ENCODE assay signal across 11 cellular contexts in the genomic region with DNA sequence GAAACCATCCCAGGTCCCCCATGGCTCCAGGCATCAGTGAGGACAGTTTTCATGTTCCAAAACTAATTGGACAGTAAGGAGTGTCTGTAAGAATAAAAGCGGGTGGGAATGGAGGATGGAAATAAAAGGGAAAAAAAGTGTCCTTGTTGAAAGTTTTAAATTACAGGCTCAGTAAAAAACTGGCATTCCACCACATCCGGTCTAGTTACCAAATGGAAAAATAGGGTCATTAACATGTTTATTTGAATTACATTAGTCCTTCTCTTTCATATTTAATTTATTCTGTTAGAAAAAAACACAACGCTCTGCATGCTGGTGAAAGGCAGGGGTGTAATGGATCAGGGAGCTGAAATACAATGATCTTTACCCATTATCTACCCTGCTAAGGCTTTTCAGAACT.
DNase-seq lines count a peak whose midpoint lies in the region; ATAC-seq and TF ChIP-seq lines count a peak whose summit lies in the region.
"Had no signal": no experiment of that assay in that cellular context is flagged by ENCODE, and none has a peak within 500 bp of the region (broad histone marks: within the 10 kb centered on the region; RNA-seq: fewer than 3 reads in every experiment).

No MANE protein-coding gene starts in this region.

- H3K27me3 ChIP-seq in OCI-LY3 (ENCODE audit: low read depth, low read length): peaks cover 6% of the 10 kb centered on the region; the same call in 1 of the 2 replicates
- no peaks in the 10 kb centered on the region for H3K27me3 ChIP-seq in esophagus squamous epithelium
- H3K27me3 ChIP-seq: Peyer's patch had no signal

- H2AFZ ChIP-seq in OCI-LY3 (ENCODE audit: low read depth, low read length): no peak overlapping the region

- H3K27ac Mint-ChIP-seq in osteocyte (ENCODE audit: unreplicated experiment): peak overlapping the region; percentile 59

- intact Hi-C loops in esophagus squamous epithelium (cut with DNase I): no loop called here

- H3K4me1 Mint-ChIP-seq in osteocyte (ENCODE audit: unreplicated experiment): peaks cover 25% of the 10 kb centered on the region

- H3K27ac ChIP-seq in OCI-LY3 (ENCODE audit: low read length) (no peak overlapping the region), esophagus squamous epithelium (peak overlapping the region in 3 of 4 donors; percentile 8 to 59 (median 40))

- no peak overlapping the region for H3K4me3 Mint-ChIP-seq in osteocyte (ENCODE audit: unreplicated experiment)

- H3K36me3 ChIP-seq in OCI-LY3 (replicated peaks; ENCODE audit: low read depth, low read length): no peaks in the 10 kb centered on the region
- H3K36me3 ChIP-seq in esophagus squamous epithelium: no peaks in the 10 kb centered on the region
- H3K36me3 ChIP-seq: Peyer's patch had no signal

- TF ChIP-seq POLR2A in esophagus squamous epithelium (IDR thresholded peaks at IDR 0.05): no peak

- H3K27me3 Mint-ChIP-seq in osteocyte (ENCODE audit: unreplicated experiment): peaks cover 31% of the 10 kb centered on the region
- H3K27me3 Mint-ChIP-seq: activated T-cell treated with anti-CD3 and anti-CD28 coated beads, Interleukin-2, amount 50 U/mL, for 24 hours; IgD-negative memory B cell had no signal

- no peaks in the 10 kb centered on the region for H3K36me3 Mint-ChIP-seq in osteocyte (ENCODE audit: unreplicated experiment)

- H4K20me1 ChIP-seq in OCI-LY3 (ENCODE audit: insufficient read depth, low read length): no peaks in the 10 kb centered on the region

- no peaks in the 10 kb centered on the region for H3K9me3 Mint-ChIP-seq in osteocyte (ENCODE audit: unreplicated experiment)
- H3K9me3 Mint-ChIP-seq: activated T-cell treated with anti-CD3 and anti-CD28 coated beads, Interleukin-2, amount 50 U/mL, for 24 hours; IgD-negative memory B cell had no signal

- no peaks in the 10 kb centered on the region for H3K9me3 ChIP-seq in OCI-LY3 (ENCODE audit: insufficient read depth, low read length)
- H3K9me3 ChIP-seq in esophagus squamous epithelium: no peaks in the 10 kb centered on the region
- H3K9me3 ChIP-seq: Peyer's patch had no signal

- no peak for TF ChIP-seq CTCF in OCI-LY3 (IDR thresholded peaks at IDR 0.05; ENCODE audit: low read depth, low read length)
- no peak for TF ChIP-seq CTCF in esophagus squamous epithelium (IDR thresholded peaks at IDR 0.05)
- TF ChIP-seq CTCF in osteocyte (IDR thresholded peaks at IDR 0.05): no peak

- H3K79me2 ChIP-seq in OCI-LY3 (ENCODE audit: low read length): no peaks in the 10 kb centered on the region

- H3K4me3 ChIP-seq in OCI-LY3 (ENCODE audit: low read length): no peak overlapping the region
- no peak overlapping the region for H3K4me3 ChIP-seq in esophagus squamous epithelium
- H3K4me3 ChIP-seq: Peyer's patch had no signal

- H3K4me1 ChIP-seq in OCI-LY3 (ENCODE audit: low read length): peaks cover 40% of the 10 kb centered on the region
- H3K4me1 ChIP-seq in esophagus squamous epithelium: peaks cover 0 to 14% (median 12%) of the 10 kb centered on the region in 3 donors

- peak overlapping the region; percentile 47; the same call in 1 of the 2 replicates for H3K4me2 ChIP-seq in OCI-LY3 (ENCODE audit: low read length)

- no peak overlapping the region for H3K9ac ChIP-seq in OCI-LY3 (ENCODE audit: low read length)

- ATAC-seq in left lobe of liver (no peak), GM19463 (IDR thresholded peaks at IDR 0.05; ENCODE audit: unreplicated experiment) (no peak)

- peak; percentile 14 for DNase-seq in AG20443 (ENCODE audit: low spot score)
- no peak for DNase-seq in esophagus squamous epithelium (lab: John Stamatoyannopoulos, UW)
- no peak for DNase-seq in osteocyte (ENCODE audit: extremely low spot score, unreplicated experiment)
- DNase-seq in left lobe of liver (ENCODE audit: low spot score): no peak
- no peak for DNase-seq in NCI-H1092 treated with DMSO at 0.1 percent for 48 hours (lab: John Stamatoyannopoulos, UW)
- no peak for DNase-seq in NCI-H2107 treated with DMSO at 0.1 percent for 48 hours (lab: John Stamatoyannopoulos, UW; ENCODE audit: unreplicated experiment)
- DNase-seq: activated T-cell treated with anti-CD3 and anti-CD28 coated beads, Interleukin-2, amount 50 U/mL, for 24 hours; Peyer's patch had no signal

- WGBS in esophagus squamous epithelium, 2 donors: 55 to 73% methylated on average over 3 of the region's 3 CpGs
